In the genomic region with DNA sequence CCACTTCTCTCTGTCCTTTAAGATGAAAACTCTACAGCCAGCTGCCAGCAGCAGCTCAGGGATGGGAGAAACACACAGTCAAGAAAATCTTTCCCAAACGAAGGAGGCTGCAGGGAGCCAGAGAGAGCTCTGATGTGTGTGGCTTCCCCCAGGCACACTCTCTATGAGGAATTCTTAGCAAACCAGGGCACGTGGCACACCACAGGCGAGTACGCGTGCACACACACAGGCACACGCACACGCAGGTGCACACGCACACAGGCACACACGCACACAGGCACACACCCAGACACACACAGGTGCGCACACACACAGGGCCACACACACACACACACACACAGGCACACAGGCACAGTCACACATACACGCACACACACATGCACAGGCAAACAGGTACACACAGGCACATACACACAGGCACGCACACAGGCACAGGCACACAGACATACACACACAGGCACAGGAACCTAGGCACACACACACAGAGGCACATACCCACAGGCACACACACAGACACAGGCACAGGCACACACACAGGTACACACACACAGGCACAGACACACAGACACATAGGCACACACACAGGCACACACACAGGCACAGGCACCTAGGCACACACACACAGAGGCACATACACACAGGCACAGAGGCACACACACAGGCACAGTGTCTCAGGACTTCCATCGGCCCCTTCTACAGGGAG, we compare ENCODE assay signal across 16 cellular contexts.
"Had no signal": no experiment of that assay in that cellular context is flagged by ENCODE, and none has a peak within 500 bp of the region (broad histone marks: within the 10 kb centered on the region; RNA-seq: fewer than 3 reads in every experiment).

No MANE protein-coding gene starts in this region.

- H3K9me3 ChIP-seq: body of pancreas, prostate gland, right atrium auricular region, transverse colon had no signal

- H3K36me3 ChIP-seq: prostate gland, right atrium auricular region, transverse colon had no signal

- H3K4me3 ChIP-seq: body of pancreas, coronary artery, prostate gland, right atrium auricular region, transverse colon had no signal

- DNase-seq: activated CD4-positive, alpha-beta T cell treated with anti-CD3 and anti-CD28 coated beads, Interleukin-2, amount 10 ng/mL, durations not matched to agents 7 days and 5 days; activated CD8-positive, alpha-beta T cell treated with anti-CD3 and anti-CD28 coated beads, Interleukin-2, amount 10 ng/mL, durations not matched to agents 7 days and 5 days; activated naive CD4-positive, alpha-beta T cell treated with Interleukin-2 at 50 U/mL for 16 hours; activated naive CD8-positive, alpha-beta T cell treated with anti-CD3 and anti-CD28 coated beads, Interleukin-2, amount 10 ng/mL, durations not matched to agents 7 days and 5 days; activated T-cell treated with anti-CD3 and anti-CD28 coated beads, Interleukin-2, amount 50 U/mL, for 24 hours; body of pancreas; stimulated activated CD4-positive, alpha-beta T cell treated with anti-CD3 and anti-CD28 coated beads, Interleukin-2, amount 100 ng/mL, for 24 hours; stimulated activated naive CD8-positive, alpha-beta T cell treated with anti-CD3 and anti-CD28 coated beads, Interleukin-15, Interleukin-2, amounts not matched to agents 100 U/mL and 50 U/mL, for 24 hours; transverse colon had no signal

- H3K27ac ChIP-seq: body of pancreas, coronary artery, prostate gland, right atrium auricular region, transverse colon had no signal

- H3K27me3 ChIP-seq: body of pancreas, right atrium auricular region, transverse colon had no signal

- H3K4me1 ChIP-seq: prostate gland, right atrium auricular region, transverse colon had no signal

- ATAC-seq: activated CD4-positive, CD25-positive, alpha-beta regulatory T cell treated with anti-CD3 and anti-CD28 coated beads, Interleukin-2, amount 50 U/mL, for 24 hours; activated CD8-positive, alpha-beta T cell treated with anti-CD3 and anti-CD28 coated beads, Interleukin-2, amount 10 ng/mL, durations not matched to agents 7 days and 5 days; body of pancreas; left lobe of liver; stimulated activated naive CD8-positive, alpha-beta T cell treated with anti-CD3 and anti-CD28 coated beads, Interleukin-15, Interleukin-2, amounts not matched to agents 100 U/mL and 50 U/mL, for 24 hours had no signal

- FAIRE-seq: frontal cortex, keratinocyte had no signal
